1 cellular context compared by ENCODE assay signal in the genomic region with DNA sequence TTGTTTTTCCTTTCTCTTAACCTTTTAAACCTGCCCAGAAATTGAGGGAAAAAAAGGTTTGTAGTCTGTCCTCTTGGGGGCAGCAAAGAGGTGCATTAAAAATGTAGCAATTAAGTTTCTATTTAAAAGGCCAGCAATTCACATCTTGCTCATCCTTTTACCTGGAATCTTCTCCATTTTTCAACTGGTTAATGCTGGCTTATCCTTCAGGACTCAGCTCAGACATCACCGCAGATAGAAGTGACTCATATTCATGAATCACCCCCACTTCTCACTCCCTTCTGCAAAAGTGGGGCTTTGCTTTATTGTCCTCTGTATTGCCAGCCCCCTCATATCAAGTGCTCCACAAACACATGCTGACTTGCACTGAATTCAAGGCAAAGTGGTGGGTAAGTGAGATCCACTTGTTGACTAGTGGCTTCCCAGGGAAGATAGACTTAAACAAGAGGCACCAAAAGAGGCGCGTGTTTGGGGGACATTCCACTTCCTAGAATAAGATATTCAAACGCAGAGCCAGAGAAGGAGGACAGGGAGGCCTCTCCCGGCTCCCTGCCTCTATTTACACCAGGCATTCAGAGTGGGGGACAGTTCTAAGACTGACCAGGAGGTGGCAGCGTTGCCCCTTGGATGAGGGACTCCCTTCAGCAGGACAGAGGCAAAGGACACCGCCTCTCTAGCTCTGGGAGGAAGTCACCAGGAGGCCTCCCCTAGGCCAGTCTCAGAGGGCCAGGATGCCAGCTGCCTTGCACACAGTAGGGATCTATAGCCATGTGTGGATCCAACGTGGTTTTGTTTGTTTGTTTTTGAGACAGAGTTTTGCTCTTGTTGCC.
TF ChIP-seq lines count a peak whose summit lies in the region.

No MANE protein-coding gene starts in this region.

TF ChIP-seq in HepG2, 621 proteins besides CTCF, POLR2A, EP300 and RAD21 (continued from another document and continues in another):
- TF ChIP-seq, protein P1, sequence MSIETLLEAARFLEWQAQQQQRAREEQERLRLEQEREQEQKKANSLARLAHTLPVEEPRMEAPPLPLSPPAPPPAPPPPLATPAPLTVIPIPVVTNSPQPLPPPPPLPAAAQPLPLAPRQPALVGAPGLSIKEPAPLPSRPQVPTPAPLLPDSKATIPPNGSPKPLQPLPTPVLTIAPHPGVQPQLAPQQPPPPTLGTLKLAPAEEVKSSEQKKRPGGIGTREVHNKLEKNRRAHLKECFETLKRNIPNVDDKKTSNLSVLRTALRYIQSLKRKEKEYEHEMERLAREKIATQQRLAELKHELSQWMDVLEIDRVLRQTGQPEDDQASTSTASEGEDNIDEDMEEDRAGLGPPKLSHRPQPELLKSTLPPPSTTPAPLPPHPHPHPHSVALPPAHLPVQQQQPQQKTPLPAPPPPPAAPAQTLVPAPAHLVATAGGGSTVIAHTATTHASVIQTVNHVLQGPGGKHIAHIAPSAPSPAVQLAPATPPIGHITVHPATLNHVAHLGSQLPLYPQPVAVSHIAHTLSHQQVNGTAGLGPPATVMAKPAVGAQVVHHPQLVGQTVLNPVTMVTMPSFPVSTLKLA (IDR thresholded peaks at IDR 0.05), result no peak
- TF ChIP-seq, protein P2, sequence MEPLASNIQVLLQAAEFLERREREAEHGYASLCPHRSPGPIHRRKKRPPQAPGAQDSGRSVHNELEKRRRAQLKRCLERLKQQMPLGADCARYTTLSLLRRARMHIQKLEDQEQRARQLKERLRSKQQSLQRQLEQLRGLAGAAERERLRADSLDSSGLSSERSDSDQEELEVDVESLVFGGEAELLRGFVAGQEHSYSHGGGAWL (CRISPR knock-in tag; IDR thresholded peaks at IDR 0.05), result no peak
- peak; percentile 56; the same call in 1 of the 2 replicates for TF ChIP-seq FOXO1 (CRISPR knock-in tag; IDR thresholded peaks at IDR 0.05)
- TF ChIP-seq BCL6 (CRISPR knock-in tag; IDR thresholded peaks at IDR 0.05), result no peak
- TF ChIP-seq, protein P3, sequence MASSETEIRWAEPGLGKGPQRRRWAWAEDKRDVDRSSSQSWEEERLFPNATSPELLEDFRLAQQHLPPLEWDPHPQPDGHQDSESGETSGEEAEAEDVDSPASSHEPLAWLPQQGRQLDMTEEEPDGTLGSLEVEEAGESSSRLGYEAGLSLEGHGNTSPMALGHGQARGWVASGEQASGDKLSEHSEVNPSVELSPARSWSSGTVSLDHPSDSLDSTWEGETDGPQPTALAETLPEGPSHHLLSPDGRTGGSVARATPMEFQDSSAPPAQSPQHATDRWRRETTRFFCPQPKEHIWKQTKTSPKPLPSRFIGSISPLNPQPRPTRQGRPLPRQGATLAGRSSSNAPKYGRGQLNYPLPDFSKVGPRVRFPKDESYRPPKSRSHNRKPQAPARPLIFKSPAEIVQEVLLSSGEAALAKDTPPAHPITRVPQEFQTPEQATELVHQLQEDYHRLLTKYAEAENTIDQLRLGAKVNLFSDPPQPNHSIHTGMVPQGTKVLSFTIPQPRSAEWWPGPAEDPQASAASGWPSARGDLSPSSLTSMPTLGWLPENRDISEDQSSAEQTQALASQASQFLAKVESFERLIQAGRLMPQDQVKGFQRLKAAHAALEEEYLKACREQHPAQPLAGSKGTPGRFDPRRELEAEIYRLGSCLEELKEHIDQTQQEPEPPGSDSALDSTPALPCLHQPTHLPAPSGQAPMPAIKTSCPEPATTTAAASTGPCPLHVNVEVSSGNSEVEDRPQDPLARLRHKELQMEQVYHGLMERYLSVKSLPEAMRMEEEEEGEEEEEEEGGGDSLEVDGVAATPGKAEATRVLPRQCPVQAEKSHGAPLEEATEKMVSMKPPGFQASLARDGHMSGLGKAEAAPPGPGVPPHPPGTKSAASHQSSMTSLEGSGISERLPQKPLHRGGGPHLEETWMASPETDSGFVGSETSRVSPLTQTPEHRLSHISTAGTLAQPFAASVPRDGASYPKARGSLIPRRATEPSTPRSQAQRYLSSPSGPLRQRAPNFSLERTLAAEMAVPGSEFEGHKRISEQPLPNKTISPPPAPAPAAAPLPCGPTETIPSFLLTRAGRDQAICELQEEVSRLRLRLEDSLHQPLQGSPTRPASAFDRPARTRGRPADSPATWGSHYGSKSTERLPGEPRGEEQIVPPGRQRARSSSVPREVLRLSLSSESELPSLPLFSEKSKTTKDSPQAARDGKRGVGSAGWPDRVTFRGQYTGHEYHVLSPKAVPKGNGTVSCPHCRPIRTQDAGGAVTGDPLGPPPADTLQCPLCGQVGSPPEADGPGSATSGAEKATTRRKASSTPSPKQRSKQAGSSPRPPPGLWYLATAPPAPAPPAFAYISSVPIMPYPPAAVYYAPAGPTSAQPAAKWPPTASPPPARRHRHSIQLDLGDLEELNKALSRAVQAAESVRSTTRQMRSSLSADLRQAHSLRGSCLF (CRISPR knock-in tag; IDR thresholded peaks at IDR 0.05; ENCODE audit: borderline replicate concordance), result no peak
- TF ChIP-seq ZNF350 (CRISPR knock-in tag; IDR thresholded peaks at IDR 0.05; ENCODE audit: borderline replicate concordance, low read depth), result peak; percentile 62; the same call in 1 of the 2 replicates
- no peak for TF ChIP-seq TP53 (CRISPR knock-in tag; conservative IDR thresholded peaks at IDR 0.05)
- no peak for TF ChIP-seq TBX3 (IDR thresholded peaks at IDR 0.05; ENCODE audit: borderline replicate concordance)
- TF ChIP-seq CBFB (CRISPR knock-in tag; IDR thresholded peaks at IDR 0.05), result no peak
- no peak for TF ChIP-seq ZNF570 (CRISPR knock-in tag; IDR thresholded peaks at IDR 0.05; ENCODE audit: borderline replicate concordance)
- no peak for TF ChIP-seq ZNF512B (CRISPR knock-in tag; IDR thresholded peaks at IDR 0.05; ENCODE audit: borderline replicate concordance)
- no peak for TF ChIP-seq KLF11 (CRISPR knock-in tag; IDR thresholded peaks at IDR 0.05)
- TF ChIP-seq, protein P4, sequence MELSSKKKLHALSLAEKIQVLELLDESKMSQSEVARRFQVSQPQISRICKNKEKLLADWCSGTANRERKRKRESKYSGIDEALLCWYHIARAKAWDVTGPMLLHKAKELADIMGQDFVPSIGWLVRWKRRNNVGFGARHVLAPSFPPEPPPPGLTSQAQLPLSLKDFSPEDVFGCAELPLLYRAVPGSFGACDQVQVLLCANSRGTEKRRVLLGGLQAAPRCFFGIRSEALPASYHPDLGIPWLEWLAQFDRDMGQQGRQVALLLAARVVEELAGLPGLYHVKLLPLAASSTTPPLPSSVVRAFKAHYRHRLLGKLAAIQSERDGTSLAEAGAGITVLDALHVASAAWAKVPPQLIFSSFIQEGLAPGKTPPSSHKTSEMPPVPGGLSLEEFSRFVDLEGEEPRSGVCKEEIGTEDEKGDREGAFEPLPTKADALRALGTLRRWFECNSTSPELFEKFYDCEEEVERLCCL (CRISPR knock-in tag; IDR thresholded peaks at IDR 0.05; ENCODE audit: borderline replicate concordance), result no peak
- no peak for TF ChIP-seq ZBTB8A (CRISPR knock-in tag; IDR thresholded peaks at IDR 0.05; ENCODE audit: borderline replicate concordance, low read depth)
- TF ChIP-seq ZNF12 (CRISPR knock-in tag; IDR thresholded peaks at IDR 0.05), result no peak
- no peak for TF ChIP-seq ZBTB21 (CRISPR knock-in tag; IDR thresholded peaks at IDR 0.05)
- TF ChIP-seq ZNF33B (CRISPR knock-in tag; IDR thresholded peaks at IDR 0.05), result no peak
- TF ChIP-seq, protein P5, sequence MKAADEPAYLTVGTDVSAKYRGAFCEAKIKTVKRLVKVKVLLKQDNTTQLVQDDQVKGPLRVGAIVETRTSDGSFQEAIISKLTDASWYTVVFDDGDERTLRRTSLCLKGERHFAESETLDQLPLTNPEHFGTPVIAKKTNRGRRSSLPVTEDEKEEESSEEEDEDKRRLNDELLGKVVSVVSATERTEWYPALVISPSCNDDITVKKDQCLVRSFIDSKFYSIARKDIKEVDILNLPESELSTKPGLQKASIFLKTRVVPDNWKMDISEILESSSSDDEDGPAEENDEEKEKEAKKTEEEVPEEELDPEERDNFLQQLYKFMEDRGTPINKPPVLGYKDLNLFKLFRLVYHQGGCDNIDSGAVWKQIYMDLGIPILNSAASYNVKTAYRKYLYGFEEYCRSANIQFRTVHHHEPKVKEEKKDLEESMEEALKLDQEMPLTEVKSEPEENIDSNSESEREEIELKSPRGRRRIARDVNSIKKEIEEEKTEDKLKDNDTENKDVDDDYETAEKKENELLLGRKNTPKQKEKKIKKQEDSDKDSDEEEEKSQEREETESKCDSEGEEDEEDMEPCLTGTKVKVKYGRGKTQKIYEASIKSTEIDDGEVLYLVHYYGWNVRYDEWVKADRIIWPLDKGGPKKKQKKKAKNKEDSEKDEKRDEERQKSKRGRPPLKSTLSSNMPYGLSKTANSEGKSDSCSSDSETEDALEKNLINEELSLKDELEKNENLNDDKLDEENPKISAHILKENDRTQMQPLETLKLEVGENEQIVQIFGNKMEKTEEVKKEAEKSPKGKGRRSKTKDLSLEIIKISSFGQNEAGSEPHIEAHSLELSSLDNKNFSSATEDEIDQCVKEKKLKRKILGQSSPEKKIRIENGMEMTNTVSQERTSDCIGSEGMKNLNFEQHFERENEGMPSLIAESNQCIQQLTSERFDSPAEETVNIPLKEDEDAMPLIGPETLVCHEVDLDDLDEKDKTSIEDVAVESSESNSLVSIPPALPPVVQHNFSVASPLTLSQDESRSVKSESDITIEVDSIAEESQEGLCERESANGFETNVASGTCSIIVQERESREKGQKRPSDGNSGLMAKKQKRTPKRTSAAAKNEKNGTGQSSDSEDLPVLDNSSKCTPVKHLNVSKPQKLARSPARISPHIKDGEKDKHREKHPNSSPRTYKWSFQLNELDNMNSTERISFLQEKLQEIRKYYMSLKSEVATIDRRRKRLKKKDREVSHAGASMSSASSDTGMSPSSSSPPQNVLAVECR (CRISPR knock-in tag; IDR thresholded peaks at IDR 0.05; ENCODE audit: borderline replicate concordance), result no peak; the same call in 1 of the 2 replicates
- no peak for TF ChIP-seq NR2F2 (IDR thresholded peaks at IDR 0.05; ENCODE audit: borderline replicate concordance, low read depth)
- TF ChIP-seq, protein P6, sequence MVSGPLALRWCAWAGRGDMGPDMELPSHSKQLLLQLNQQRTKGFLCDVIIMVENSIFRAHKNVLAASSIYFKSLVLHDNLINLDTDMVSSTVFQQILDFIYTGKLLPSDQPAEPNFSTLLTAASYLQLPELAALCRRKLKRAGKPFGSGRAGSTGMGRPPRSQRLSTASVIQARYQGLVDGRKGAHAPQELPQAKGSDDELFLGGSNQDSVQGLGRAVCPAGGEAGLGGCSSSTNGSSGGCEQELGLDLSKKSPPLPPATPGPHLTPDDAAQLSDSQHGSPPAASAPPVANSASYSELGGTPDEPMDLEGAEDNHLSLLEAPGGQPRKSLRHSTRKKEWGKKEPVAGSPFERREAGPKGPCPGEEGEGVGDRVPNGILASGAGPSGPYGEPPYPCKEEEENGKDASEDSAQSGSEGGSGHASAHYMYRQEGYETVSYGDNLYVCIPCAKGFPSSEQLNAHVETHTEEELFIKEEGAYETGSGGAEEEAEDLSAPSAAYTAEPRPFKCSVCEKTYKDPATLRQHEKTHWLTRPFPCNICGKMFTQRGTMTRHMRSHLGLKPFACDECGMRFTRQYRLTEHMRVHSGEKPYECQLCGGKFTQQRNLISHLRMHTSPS (CRISPR knock-in tag; IDR thresholded peaks at IDR 0.05; ENCODE audit: low read depth), result no peak
- no peak for TF ChIP-seq MYC (CRISPR knock-in tag; IDR thresholded peaks at IDR 0.05; ENCODE audit: borderline replicate concordance)
- no peak for TF ChIP-seq MIER2 (CRISPR knock-in tag; IDR thresholded peaks at IDR 0.05)
- TF ChIP-seq, protein P7, sequence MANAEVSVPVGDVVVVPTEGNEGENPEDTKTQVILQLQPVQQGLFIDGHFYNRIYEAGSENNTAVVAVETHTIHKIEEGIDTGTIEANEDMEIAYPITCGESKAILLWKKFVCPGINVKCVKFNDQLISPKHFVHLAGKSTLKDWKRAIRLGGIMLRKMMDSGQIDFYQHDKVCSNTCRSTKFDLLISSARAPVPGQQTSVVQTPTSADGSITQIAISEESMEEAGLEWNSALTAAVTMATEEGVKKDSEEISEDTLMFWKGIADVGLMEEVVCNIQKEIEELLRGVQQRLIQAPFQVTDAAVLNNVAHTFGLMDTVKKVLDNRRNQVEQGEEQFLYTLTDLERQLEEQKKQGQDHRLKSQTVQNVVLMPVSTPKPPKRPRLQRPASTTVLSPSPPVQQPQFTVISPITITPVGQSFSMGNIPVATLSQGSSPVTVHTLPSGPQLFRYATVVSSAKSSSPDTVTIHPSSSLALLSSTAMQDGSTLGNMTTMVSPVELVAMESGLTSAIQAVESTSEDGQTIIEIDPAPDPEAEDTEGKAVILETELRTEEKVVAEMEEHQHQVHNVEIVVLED (CRISPR knock-in tag; IDR thresholded peaks at IDR 0.05; ENCODE audit: borderline replicate concordance), result no peak
